Comparison of ENCODE assay signal across 9 cellular contexts in genomic region chr20:53597085-53597482, GRCh38. TPM values are rescaled to one million over a fixed set of nuclear protein-coding genes. Genes with fewer than 3 reads are reported as not detected.
DNase-seq lines count a peak whose midpoint lies in the region; ATAC-seq, FAIRE-seq and TF ChIP-seq lines count a peak whose summit lies in the region.
"Had no signal": no experiment of that assay in that cellular context is flagged by ENCODE, and none has a peak within 500 bp of the region (broad histone marks: within the 10 kb centered on the region; RNA-seq: fewer than 3 reads in every experiment).

No MANE protein-coding gene starts in this region.

- no peak for TF ChIP-seq EP300 in A549 (IDR thresholded peaks at IDR 0.05)

- TF ChIP-seq CTCF in A549 (IDR thresholded peaks at IDR 0.05) (no peak), cardiac fibroblast (IDR thresholded peaks at IDR 0.05; ENCODE audit: low read depth, low read length) (no peak), mesothelial cell of epicardium (IDR thresholded peaks at IDR 0.05; ENCODE audit: unreplicated experiment) (no peak)

- TF ChIP-seq POLR2A in A549 (IDR thresholded peaks at IDR 0.05; ENCODE audit: low read length): no peak

- peaks cover 55% of the 10 kb centered on the region for H3K4me1 Mint-ChIP-seq in mesothelial cell of epicardium

- no peaks in the 10 kb centered on the region for H3K9me3 Mint-ChIP-seq in mesothelial cell of epicardium

- ATAC-seq in A549 (no peak), GM18858 (IDR thresholded peaks at IDR 0.05; ENCODE audit: unreplicated experiment) (no peak)

- peak overlapping the region; percentile 96 for H3K27ac Mint-ChIP-seq in mesothelial cell of epicardium

- H3K36me3 ChIP-seq in HUES64 (ENCODE audit: insufficient read depth, low read length): no peaks in the 10 kb centered on the region

- H3K9me3 ChIP-seq in A549 (no peaks in the 10 kb centered on the region), HUES64 (ENCODE audit: insufficient read depth, low read depth, low read length) (no peaks in the 10 kb centered on the region)

- TF ChIP-seq RAD21 in A549 (conservative IDR thresholded peaks at IDR 0.05 in 1 of 2, IDR thresholded peaks at IDR 0.05 in 1 of 2): no peak

- no peaks in the 10 kb centered on the region for H3K27me3 ChIP-seq in HUES64 (ENCODE audit: insufficient read depth, low read length)

- POLR2A ChIA-PET in A549 (lab: Yijun Ruan, JAX): interaction anchor here (0.7 to 5.3 kb wide), 6 partner anchors 26 to 319 kb away, joined by 3 to 69 read pairs (median 6); no protein-coding TSS in a partner anchor

- H3K4me3 ChIP-seq in A549: no peak overlapping the region
- H3K4me3 ChIP-seq in HUES64 (ENCODE audit: low read length): no peak overlapping the region
- H3K4me3 ChIP-seq in cardiac fibroblast (replicated peaks in 1 of 2; ENCODE audit: low read depth in 2 of 2, low read length in 2 of 2): no peak overlapping the region

- CTCF ChIA-PET in A549 (lab: Yijun Ruan, JAX): interaction anchor here (0.5 to 1.7 kb wide), 4 partner anchors 25 to 343 kb away, joined by 3 to 6 read pairs (median 4); no protein-coding TSS in a partner anchor

- H3K4me2 ChIP-seq in A549: peak overlapping the region; percentile 94

- 49% methylated on average over 3 of the region's 3 CpGs for WGBS in A549 (ENCODE audit: missing lambda C conversion rate)
- WGBS in HUES64: 78% methylated on average over 3 of the region's 3 CpGs

- H3K27me3 Mint-ChIP-seq in mesothelial cell of epicardium (ENCODE audit: low read depth): no peaks in the 10 kb centered on the region

- H3K27ac ChIP-seq in A549 (peak overlapping the region; percentile 88 to 91), HUES64 (ENCODE audit: low read depth, low read length) (peak overlapping the region; percentile 7; the same call in 1 of the 2 replicates)

- H3K4me1 ChIP-seq in A549: peaks cover 28% of the 10 kb centered on the region
- peaks cover 51% of the 10 kb centered on the region for H3K4me1 ChIP-seq in HUES64 (ENCODE audit: insufficient read depth, low read length)

- H3K4me3 Mint-ChIP-seq in mesothelial cell of epicardium: peak overlapping the region; percentile 57

- H3K36me3 Mint-ChIP-seq in mesothelial cell of epicardium: no peaks in the 10 kb centered on the region

- DNase-seq in A549 (ENCODE audit: low read depth in 1 of 2, low spot score in 1 of 2) (no peak), cardiac fibroblast (ENCODE audit: low read depth in 2 of 2) (peak; percentile 36 to 86), mesothelial cell of epicardium (ENCODE audit: low spot score in 2 of 2, unreplicated experiment in 2 of 2) (peak in 1 of 2 experiments; percentile 17), NCI-H82 treated with DMSO at 0.1 percent for 48 hours (lab: John Stamatoyannopoulos, UW; ENCODE audit: unreplicated experiment) (no peak), NCI-H2227 treated with DMSO at 0.1 percent for 48 hours (lab: John Stamatoyannopoulos, UW) (no peak), COLO668 (lab: John Stamatoyannopoulos, UW; ENCODE audit: unreplicated experiment) (no peak)
- DNase-seq: stimulated activated CD4-positive, alpha-beta T cell treated with anti-CD3 and anti-CD28 coated beads, Interleukin-4, amount 100 ng/mL, for 4 hours had no signal

- no peak overlapping the region for H3K9ac ChIP-seq in HUES64 (ENCODE audit: low read depth, low read length)

- FAIRE-seq in A549 (lab: Jason Lieb, UNC): no peak

TF ChIP-seq in A549, 52 proteins besides CTCF, POLR2A, EP300 and RAD21:
- TF ChIP-seq TFCP2L1 (CRISPR knock-in tag; IDR thresholded peaks at IDR 0.05) (no peak), MAX (IDR thresholded peaks at IDR 0.05) (no peak), EHF (CRISPR knock-in tag; IDR thresholded peaks at IDR 0.05) (no peak), FOXS1 (CRISPR knock-in tag; IDR thresholded peaks at IDR 0.05) (no peak), RFX5 (IDR thresholded peaks at IDR 0.05) (no peak), EHMT2 (IDR thresholded peaks at IDR 0.05; ENCODE audit: low read depth) (no peak), CBX8 (IDR thresholded peaks at IDR 0.05) (no peak), BHLHE40 (IDR thresholded peaks at IDR 0.05; ENCODE audit: low read depth, low read length) (no peak), RCOR1 (IDR thresholded peaks at IDR 0.05; ENCODE audit: low read depth, low read length) (no peak), ZSCAN20 (CRISPR knock-in tag; IDR thresholded peaks at IDR 0.05) (no peak), MAFK (IDR thresholded peaks at IDR 0.05; ENCODE audit: partially characterized antibody) (no peak), TP53 (CRISPR knock-in tag; IDR thresholded peaks at IDR 0.05) (no peak), ZFP36 (IDR thresholded peaks at IDR 0.05; ENCODE audit: borderline replicate concordance, partially characterized antibody) (no peak), SMC3 (IDR thresholded peaks at IDR 0.05) (no peak), CHD2 (IDR thresholded peaks at IDR 0.05; ENCODE audit: low read length, partially characterized antibody) (no peak), HOXB5 (CRISPR knock-in tag; IDR thresholded peaks at IDR 0.05) (no peak), E2F6 (IDR thresholded peaks at IDR 0.05; ENCODE audit: borderline replicate concordance, low read depth) (no peak), HES2 (IDR thresholded peaks at IDR 0.05) (no peak), JUNB (IDR thresholded peaks at IDR 0.05) (no peak)
TF ChIP-seq in A549: peak in this region for 0.

RNA-seq across cellular contexts. Expression of gene ZNF217, which starts 3.4 kb away (rescaled TPM):
- polyA plus RNA-seq in A549 (2011; rRNA removed): 22.2 and 29.5 TPM in 2 replicates
- polyA plus RNA-seq in A549 (2012; cell fraction: cytosol; rRNA removed): 6.8 and 8.8 TPM in 2 replicates
- polyA plus RNA-seq in A549 (2012; cell fraction: nucleus; rRNA removed): 8.9 and 11.6 TPM in 2 replicates
- 28.1 to 30.5 TPM (median 29.9 TPM) in 3 replicates for polyA plus RNA-seq in A549 (2017; fragmentation: RNase III; extraction: RNeasy Plus Mini Kit Qiagen cat#74134 plus additional on column Dnase treatment)
- 48.5 and 50.5 TPM in 2 replicates for polyA minus RNA-seq in A549 (2011; rRNA and poly(A)+ RNA removed)
- polyA plus RNA-seq in HUES64 (2013, experiment 1 of 2): 33.1 TPM
- 40.0 TPM for polyA plus RNA-seq in HUES64 (2013, experiment 2 of 2)
- 38.1 to 39.5 TPM (median 38.8 TPM) in 3 replicates for total RNA-seq in mesothelial cell of epicardium

Comparison
In these comparisons a context has a peak if more than half of its experiments do, and no peak if none do; other contexts are left out.
1. DNase-seq: peak in cardiac fibroblast (2 of 2); none in A549 (0 of 2), NCI-H82 treated with DMSO at 0.1 percent for 48 hours (single experiment), NCI-H2227 treated with DMSO at 0.1 percent for 48 hours (single experiment) and COLO668 (single experiment).